6 cellular contexts compared by ENCODE assay signal in genomic region chr1:148793762-148794332, GRCh38. TPM values are rescaled to one million over a fixed set of nuclear protein-coding genes. Genes with fewer than 3 reads are reported as not detected.
"Had no signal": no experiment of that assay in that cellular context is flagged by ENCODE, and none has a peak within 500 bp of the region (broad histone marks: within the 10 kb centered on the region; RNA-seq: fewer than 3 reads in every experiment).

No MANE protein-coding gene starts in this region.

RNA-seq across cellular contexts. Expression of gene NUDT4B, which starts 45.3 kb away (rescaled TPM):
- total RNA-seq: activated CD8-positive, alpha-beta T cell treated with anti-CD3 and anti-CD28 coated beads, Interleukin-2, amount 10 ng/mL, durations not matched to agents 7 days and 5 days; activated naive CD4-positive, alpha-beta T cell treated with anti-CD3 and anti-CD28 coated beads for 36 hours; cardiac septum; T-helper 1 cell treated with Interleukin-12 subunit alpha and Interleukin-12 subunit beta and Interleukin-4 antibody, amounts not matched to agents 30 ng/mL and 1 ng/mL, for 36 hours; T-helper 17 cell; WTC11 had no signal
